Comparison of ENCODE assay signal across 8 cellular contexts in genomic region chr15:74036271-74037170, GRCh38. TPM values are rescaled to one million over a fixed set of nuclear protein-coding genes. Genes with fewer than 3 reads are reported as not detected.
DNase-seq lines count a peak whose midpoint lies in the region; ATAC-seq, FAIRE-seq and TF ChIP-seq lines count a peak whose summit lies in the region.

No MANE protein-coding gene starts in this region.

- H3K27me3 Mint-ChIP-seq in CD4-positive, alpha-beta T cell = no peaks in the 10 kb centered on the region
- H3K27me3 Mint-ChIP-seq in naive thymus-derived CD4-positive, alpha-beta T cell = no peaks in the 10 kb centered on the region

- POLR2A ChIA-PET in CD4-positive, alpha-beta T cell (lab: Charles Lee) = no interaction called here
- POLR2A ChIA-PET in naive thymus-derived CD4-positive, alpha-beta T cell (lab: Charles Lee) = interaction anchor here (0.8 kb wide), 1 partner anchor 12 kb away, joined by 3 read pairs; no protein-coding TSS in a partner anchor

- H3K9me3 ChIP-seq in right lobe of liver = no peaks in the 10 kb centered on the region
- no peaks in the 10 kb centered on the region for H3K9me3 ChIP-seq in CD4-positive, alpha-beta T cell (ENCODE audit: control insufficient read depth, low read length)
- no peaks in the 10 kb centered on the region for H3K9me3 ChIP-seq in naive thymus-derived CD4-positive, alpha-beta T cell (ENCODE audit: control insufficient read depth in 2 of 3, low read length in 3 of 3)

- ATAC-seq in right lobe of liver = peak; percentile 57 to 78 (median 65)
- ATAC-seq in CD4-positive, alpha-beta T cell (ENCODE audit: poor library complexity) = no peak
- ATAC-seq in naive thymus-derived CD4-positive, alpha-beta T cell = no peak

- H3K27ac ChIP-seq in right lobe of liver = no peak overlapping the region
- H3K27ac ChIP-seq in CD4-positive, alpha-beta T cell (ENCODE audit: low read depth, low read length) = no peak overlapping the region
- H3K27ac ChIP-seq in naive thymus-derived CD4-positive, alpha-beta T cell (ENCODE audit: low read depth, low read length) = no peak overlapping the region

- no peak for FAIRE-seq in bronchial epithelial cell (lab: Jason Lieb, UNC)

- H3K36me3 ChIP-seq in bronchial epithelial cell (ENCODE audit: control insufficient read depth, insufficient read depth, low read length) = peaks cover 23% of the 10 kb centered on the region
- peaks cover 0 to 26% (median 2%) of the 10 kb centered on the region in 4 donors for H3K36me3 ChIP-seq in right lobe of liver
- peaks cover 0 to 70% (median 6%) of the 10 kb centered on the region in 3 experiments for H3K36me3 ChIP-seq in naive thymus-derived CD4-positive, alpha-beta T cell (ENCODE audit: control insufficient read depth in 2 of 3, insufficient read depth in 3 of 3, low read length in 3 of 3)

- no peaks in the 10 kb centered on the region for H3K4me1 Mint-ChIP-seq in CD4-positive, alpha-beta T cell (ENCODE audit: low read depth)
- H3K4me1 Mint-ChIP-seq in naive thymus-derived CD4-positive, alpha-beta T cell = peaks cover 0 to 4% (median 0%) of the 10 kb centered on the region in 7 donors

- H3K4me3 Mint-ChIP-seq in CD4-positive, alpha-beta T cell = no peak overlapping the region
- H3K4me3 Mint-ChIP-seq in naive thymus-derived CD4-positive, alpha-beta T cell = no peak overlapping the region

- TF ChIP-seq POLR2A in right lobe of liver (IDR thresholded peaks at IDR 0.05) = no peak

- 74% methylated on average over 19 of the region's 21 CpGs for WGBS in right lobe of liver (ENCODE audit: insufficient coverage, low coverage, low lambda C conversion rate, missing lambda C conversion rate)

- DNase-seq in NCI-H2171 treated with DMSO at 0.1 percent for 48 hours (lab: John Stamatoyannopoulos, UW) (peak; percentile 59), NCI-H2171 (lab: John Stamatoyannopoulos, UW) (no peak), NCI-H1694 treated with DMSO at 0.1 percent for 48 hours (lab: John Stamatoyannopoulos, UW) (peak; percentile 56), bronchial epithelial cell (ENCODE audit: low read depth) (peak; percentile 35), right lobe of liver (peak in 2 of 3 donors; percentile 58 to 65)
- DNase-seq in CD4-positive, alpha-beta T cell = no peak
- DNase-seq in stimulated activated CD4-positive, alpha-beta T cell treated with anti-CD3 and anti-CD28 coated beads, Interleukin-4, amount 100 ng/mL, for 1 hour = no peak
- no peak for DNase-seq in naive thymus-derived CD4-positive, alpha-beta T cell

- no peak overlapping the region for H3K27ac Mint-ChIP-seq in CD4-positive, alpha-beta T cell
- peak overlapping the region in 4 of 9 donors; percentile 14 to 82 (median 56) for H3K27ac Mint-ChIP-seq in naive thymus-derived CD4-positive, alpha-beta T cell

- H3K4me1 ChIP-seq in right lobe of liver = no peaks in the 10 kb centered on the region
- H3K4me1 ChIP-seq in naive thymus-derived CD4-positive, alpha-beta T cell (ENCODE audit: control insufficient read depth in 2 of 2, insufficient read depth in 2 of 2, low read length in 2 of 2) = no peaks in the 10 kb centered on the region

- H3K9me3 Mint-ChIP-seq in CD4-positive, alpha-beta T cell = no peaks in the 10 kb centered on the region
- no peaks in the 10 kb centered on the region for H3K9me3 Mint-ChIP-seq in naive thymus-derived CD4-positive, alpha-beta T cell

- peaks cover 58% of the 10 kb centered on the region for H3K36me3 Mint-ChIP-seq in CD4-positive, alpha-beta T cell (ENCODE audit: low read depth)
- H3K36me3 Mint-ChIP-seq in naive thymus-derived CD4-positive, alpha-beta T cell = peaks cover 0 to 28% (median 24%) of the 10 kb centered on the region in 5 donors

- CTCF ChIA-PET in CD4-positive, alpha-beta T cell (lab: Charles Lee) = interaction anchor here (1.2 kb wide), 1 partner anchor 85 kb away, joined by 5 read pairs; no protein-coding TSS in a partner anchor
- CTCF ChIA-PET in naive thymus-derived CD4-positive, alpha-beta T cell (lab: Charles Lee) = interaction anchor here (0.7 to 4.0 kb wide), 3 partner anchors 61 to 85 kb away, joined by 3 to 37 read pairs (median 5); no protein-coding TSS in a partner anchor

- intact Hi-C loops in right lobe of liver (cut with DNase I) = loop anchor here (5.0 kb wide), 2 partner anchors 59 to 64 kb away; no protein-coding TSS in a partner anchor
- intact Hi-C loops in CD4-positive, alpha-beta T cell (cut with DNase I, micrococcal nuclease) = loop anchor here in 1 of 2 experiments (1.0 kb wide), 1 partner anchor 63 kb away; no protein-coding TSS in a partner anchor
- intact Hi-C loops in naive thymus-derived CD4-positive, alpha-beta T cell (cut with micrococcal nuclease) = loop anchor here in 1 of 2 donors (1.0 kb wide), 2 partner anchors 63 to 85 kb away; no protein-coding TSS in a partner anchor

- no peak overlapping the region for H3K4me3 ChIP-seq in bronchial epithelial cell (ENCODE audit: low read depth, low read length)
- H3K4me3 ChIP-seq in right lobe of liver = no peak overlapping the region
- H3K4me3 ChIP-seq in naive thymus-derived CD4-positive, alpha-beta T cell (ENCODE audit: low read length) = no peak overlapping the region

- H3K27me3 ChIP-seq in bronchial epithelial cell (ENCODE audit: control insufficient read depth, insufficient read depth, low read length) = no peaks in the 10 kb centered on the region
- H3K27me3 ChIP-seq in right lobe of liver = no peaks in the 10 kb centered on the region
- no peaks in the 10 kb centered on the region for H3K27me3 ChIP-seq in CD4-positive, alpha-beta T cell (ENCODE audit: control insufficient read depth, insufficient read depth, low read length)
- no peaks in the 10 kb centered on the region for H3K27me3 ChIP-seq in naive thymus-derived CD4-positive, alpha-beta T cell (ENCODE audit: control insufficient read depth in 2 of 2, insufficient read depth in 2 of 2, low read length in 2 of 2)

- TF ChIP-seq CTCF in bronchial epithelial cell (IDR thresholded peaks at IDR 0.05; ENCODE audit: insufficient read depth, low read length, severe bottlenecking) = peak; percentile 71
- TF ChIP-seq CTCF in right lobe of liver (IDR thresholded peaks at IDR 0.05) = peak; percentile 40 to 61 (median 54)
- TF ChIP-seq CTCF in CD4-positive, alpha-beta T cell (IDR thresholded peaks at IDR 0.05) = no peak

RNA-seq across cellular contexts. Expression of gene PML, which starts 42.0 kb away (rescaled TPM):
- total RNA-seq in bronchial epithelial cell (7.6 and 8.3 TPM in 2 replicates), right lobe of liver (10 to 100 TPM; 10.8 to 36.1 (median 16.7) TPM)
- total RNA-seq in CD4-positive, alpha-beta T cell = 10 to 100 TPM; 39.2 to 42.9 TPM
- total RNA-seq in naive thymus-derived CD4-positive, alpha-beta T cell = 100 to 1,000 TPM in 1 of 5 experiments, 10 to 100 TPM in 4; 42.1 to 113 (median 64.8) TPM
- 10 to 100 TPM; 18.1 to 34.3 TPM for polyA plus RNA-seq in naive thymus-derived CD4-positive, alpha-beta T cell

RNA-seq across cellular contexts. Expression of gene STOML1, which starts 44.4 kb away (rescaled TPM):
- total RNA-seq in bronchial epithelial cell (8.6 and 9.5 TPM in 2 replicates), right lobe of liver (10 to 100 TPM in 1 of 6 experiments, 1 to 10 TPM in 5; 7.2 to 12.7 (median 8.3) TPM)
- 1 to 10 TPM; 4.6 to 5.3 TPM for total RNA-seq in CD4-positive, alpha-beta T cell
- 10 to 100 TPM in 3 of 5 experiments, 1 to 10 TPM in 2; 7.5 to 14.5 (median 12.3) TPM for total RNA-seq in naive thymus-derived CD4-positive, alpha-beta T cell
- 10 to 100 TPM; 18.7 to 21.3 TPM for polyA plus RNA-seq in naive thymus-derived CD4-positive, alpha-beta T cell

RNA-seq across cellular contexts. Expression of gene GOLGA6A, which starts 45.8 kb away (rescaled TPM):
- total RNA-seq in bronchial epithelial cell = 0.13 TPM in 1 of 2 replicates, not detected in the other
- 1 to 10 TPM in 2 of 6 experiments, under 1 TPM in 4; 0.35 to 1.6 (median 0.72) TPM for total RNA-seq in right lobe of liver
- total RNA-seq in CD4-positive, alpha-beta T cell = under 1 TPM; 0.16 to 0.42 TPM
- under 1 TPM in 3 of 5 experiments, not detected in 2; 0.29 to 0.53 (median 0.32) TPM for total RNA-seq in naive thymus-derived CD4-positive, alpha-beta T cell
- polyA plus RNA-seq in naive thymus-derived CD4-positive, alpha-beta T cell = under 1 TPM in 1 of 2 donors, not detected in 1; 0.14 TPM

Comparison
In these comparisons a context has a peak if more than half of its experiments do, and no peak if none do; other contexts are left out.
1. DNase-seq: peak in NCI-H2171 treated with DMSO at 0.1 percent for 48 hours (single experiment), NCI-H1694 treated with DMSO at 0.1 percent for 48 hours (single experiment), bronchial epithelial cell (single experiment) and right lobe of liver (2 of 3); none in NCI-H2171 (single experiment), CD4-positive, alpha-beta T cell (0 of 10), stimulated activated CD4-positive, alpha-beta T cell treated with anti-CD3 and anti-CD28 coated beads, Interleukin-4, amount 100 ng/mL, for 1 hour (single experiment) and naive thymus-derived CD4-positive, alpha-beta T cell (0 of 9).
2. ATAC-seq: peak in right lobe of liver (4 of 4); none in CD4-positive, alpha-beta T cell (single experiment) and naive thymus-derived CD4-positive, alpha-beta T cell (single experiment).